12 cellular contexts compared by ENCODE assay signal in genomic region chr5:55604611-55605067, GRCh38.
DNase-seq lines count a peak whose midpoint lies in the region; ATAC-seq, FAIRE-seq and TF ChIP-seq lines count a peak whose summit lies in the region.
"Had no signal": no experiment of that assay in that cellular context is flagged by ENCODE, and none has a peak within 500 bp of the region (broad histone marks: within the 10 kb centered on the region; RNA-seq: fewer than 3 reads in every experiment).

No MANE protein-coding gene starts in this region.

- H3K9me3 ChIP-seq in ascending aorta, result no peaks in the 10 kb centered on the region

- H3K4me1 ChIP-seq in ascending aorta, result peaks cover 17 to 52% of the 10 kb centered on the region in 2 donors

- TF ChIP-seq POLR2A in H54 (IDR thresholded peaks at IDR 0.05; ENCODE audit: low read depth, low read length), result no peak

- H3K27ac Mint-ChIP-seq in activated CD4-positive, alpha-beta T cell treated with anti-CD3 and anti-CD28 coated beads, Interleukin-2, amount 10 ng/mL, durations not matched to agents 24 days and 14 days, result no peak overlapping the region
- H3K27ac Mint-ChIP-seq: progenitor cell of endocrine pancreas had no signal

- intact Hi-C loops in ascending aorta (cut with DNase I), result loop anchor here (5.0 kb wide), 1 partner anchor 167 kb away; no protein-coding TSS in a partner anchor
- intact Hi-C loops in activated CD4-positive, alpha-beta T cell treated with anti-CD3 and anti-CD28 coated beads, Interleukin-2, amount 10 ng/mL, durations not matched to agents 24 days and 14 days (cut with micrococcal nuclease), result no loop called here

- H3K4me1 Mint-ChIP-seq in activated CD4-positive, alpha-beta T cell treated with anti-CD3 and anti-CD28 coated beads, Interleukin-2, amount 10 ng/mL, durations not matched to agents 24 days and 14 days, result peaks cover 44% of the 10 kb centered on the region

- no peaks in the 10 kb centered on the region for H3K27me3 ChIP-seq in ascending aorta

- peak; percentile 20 for FAIRE-seq in H54 (lab: Jason Lieb, UNC)

- no peak overlapping the region for H3K4me3 Mint-ChIP-seq in activated CD4-positive, alpha-beta T cell treated with anti-CD3 and anti-CD28 coated beads, Interleukin-2, amount 10 ng/mL, durations not matched to agents 24 days and 14 days

- no peak for DNase-seq in H54 (ENCODE audit: insufficient read length, low spot score)
- DNase-seq in ascending aorta (ENCODE audit: low spot score in 2 of 2), result no peak
- DNase-seq in hepatic stellate cell (ENCODE audit: low spot score), result peak; percentile 46
- peak; percentile 33 for DNase-seq in stromal cell of bone marrow (ENCODE audit: low read depth)
- no peak for DNase-seq in activated CD4-positive, alpha-beta T cell treated with anti-CD3 and anti-CD28 coated beads, Interleukin-2, amount 10 ng/mL, durations not matched to agents 24 days and 14 days
- DNase-seq in activated CD4-positive, CD25-positive, alpha-beta regulatory T cell treated with anti-CD3 and anti-CD28 coated beads, Interleukin-2, amount 50 U/mL, for 72 hours, result no peak
- no peak for DNase-seq in GDM1 (lab: John Stamatoyannopoulos, UW)
- DNase-seq: activated naive CD4-positive, alpha-beta T cell treated with Interleukin-2 at 50 U/mL for 16 hours; DMS79 had no signal

- no peaks in the 10 kb centered on the region for H3K27me3 Mint-ChIP-seq in activated CD4-positive, alpha-beta T cell treated with anti-CD3 and anti-CD28 coated beads, Interleukin-2, amount 10 ng/mL, durations not matched to agents 24 days and 14 days

- no peaks in the 10 kb centered on the region for H3K36me3 Mint-ChIP-seq in activated CD4-positive, alpha-beta T cell treated with anti-CD3 and anti-CD28 coated beads, Interleukin-2, amount 10 ng/mL, durations not matched to agents 24 days and 14 days (ENCODE audit: low read depth)

- no peak for ATAC-seq in GM18858 (IDR thresholded peaks at IDR 0.05; ENCODE audit: unreplicated experiment)

- no peak overlapping the region for H3K4me3 ChIP-seq in ascending aorta

- H3K36me3 ChIP-seq in ascending aorta, result no peaks in the 10 kb centered on the region

- H3K9me3 Mint-ChIP-seq in activated CD4-positive, alpha-beta T cell treated with anti-CD3 and anti-CD28 coated beads, Interleukin-2, amount 10 ng/mL, durations not matched to agents 24 days and 14 days, result no peaks in the 10 kb centered on the region

- H3K27ac ChIP-seq in ascending aorta, result peak overlapping the region; percentile 92 to 93
- H3K27ac ChIP-seq: VCaP had no signal

- TF ChIP-seq CTCF in ascending aorta (IDR thresholded peaks at IDR 0.05), result no peak

Comparison
In these comparisons a context has a peak if more than half of its experiments do, and no peak if none do; other contexts are left out.
1. DNase-seq: peak in hepatic stellate cell (single experiment) and stromal cell of bone marrow (single experiment); none in H54 (single experiment), ascending aorta (0 of 2), activated CD4-positive, alpha-beta T cell treated with anti-CD3 and anti-CD28 coated beads, Interleukin-2, amount 10 ng/mL, durations not matched to agents 24 days and 14 days (single experiment), activated CD4-positive, CD25-positive, alpha-beta regulatory T cell treated with anti-CD3 and anti-CD28 coated beads, Interleukin-2, amount 50 U/mL, for 72 hours (single experiment) and GDM1 (single experiment).